In the genomic region with DNA sequence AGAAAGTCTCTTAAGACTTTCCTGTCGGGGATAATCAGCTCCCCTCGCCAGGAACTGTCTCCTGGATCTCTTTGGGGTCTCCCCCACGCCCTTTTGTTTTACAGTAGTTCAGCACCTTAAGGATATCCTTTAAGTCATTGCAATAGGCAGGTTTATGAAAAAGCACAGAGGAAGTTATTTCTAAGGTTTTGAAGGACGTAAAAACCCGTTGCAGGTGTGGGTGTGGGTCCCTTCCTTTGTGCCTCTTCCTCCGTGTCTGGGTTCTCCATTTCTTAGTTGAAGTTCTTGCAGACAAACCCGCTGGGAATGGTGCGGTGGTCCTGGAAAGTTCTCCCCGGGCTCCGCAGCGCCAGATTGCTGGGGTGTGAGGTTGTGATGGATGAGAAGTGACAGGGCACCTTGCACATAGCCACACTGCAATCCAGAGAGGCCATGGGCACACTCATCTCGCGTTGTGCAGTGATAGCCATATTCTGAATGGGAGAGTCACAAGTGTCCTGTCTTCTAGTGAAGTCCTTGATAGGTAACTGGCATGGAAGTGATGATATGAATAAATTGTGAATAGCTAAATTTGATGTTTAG, we compare ENCODE assay signal across 7 cellular contexts.
DNase-seq lines count a peak whose midpoint lies in the region; ATAC-seq, FAIRE-seq and TF ChIP-seq lines count a peak whose summit lies in the region.

No MANE protein-coding gene starts in this region.

- peak overlapping the region; percentile 26 for H3K27ac ChIP-seq in OCI-LY7 (ENCODE audit: low read depth, low read length, poor library complexity, severe bottlenecking)
- H3K27ac ChIP-seq in ectodermal cell (ENCODE audit: insufficient read depth, low read depth, low read length, poor library complexity, severe bottlenecking), result no peak overlapping the region

- H3K79me2 ChIP-seq in OCI-LY7 (ENCODE audit: insufficient read depth, low read depth, low read length), result peaks cover 49% of the 10 kb centered on the region

- H3K9me3 ChIP-seq in OCI-LY7 (ENCODE audit: low read length), result no peaks in the 10 kb centered on the region
- H3K9me3 ChIP-seq in ectodermal cell (ENCODE audit: control insufficient read depth, low read length), result no peaks in the 10 kb centered on the region

- peak overlapping the region; percentile 10; the same call in 1 of the 2 replicates for H2AFZ ChIP-seq in OCI-LY7 (ENCODE audit: low read length)

- peak overlapping the region; percentile 85 for H3K4me3 Mint-ChIP-seq in natural killer cell treated with Interleukin-12 subunit alpha and Interleukin-12 subunit beta and Interleukin-15 and Interleukin-18, amount 100 ng/mL, for 72 hours

- POLR2A ChIA-PET in OCI-LY7 (lab: Charles Lee), result interaction anchor here (0.5 to 2.1 kb wide), 5 partner anchors 9 to 154 kb away, joined by 3 to 9 read pairs (median 4); no protein-coding TSS in a partner anchor

- FAIRE-seq in D721Med (lab: Jason Lieb, UNC), result no peak

- H3K27ac Mint-ChIP-seq in natural killer cell treated with Interleukin-12 subunit alpha and Interleukin-12 subunit beta and Interleukin-15 and Interleukin-18, amount 100 ng/mL, for 72 hours, result peak overlapping the region; percentile 36 to 42

- no TSS peak for BruUV-seq in OCI-LY7 (replicated peaks; lab: Mats Ljungman, UMichigan)

- peak overlapping the region; percentile 77 for H3K4me3 ChIP-seq in OCI-LY7 (ENCODE audit: low read depth, low read length, poor library complexity, severe bottlenecking)
- peak overlapping the region; percentile 78 for H3K4me3 ChIP-seq in ectodermal cell (ENCODE audit: insufficient read depth, low read depth, low read length)

- no peak for TF ChIP-seq CTCF in GM13977 (IDR thresholded peaks at IDR 0.05; ENCODE audit: extremely low read depth, insufficient read depth, missing control alignments)
- TF ChIP-seq CTCF in OCI-LY7 (conservative IDR thresholded peaks at IDR 0.05; ENCODE audit: low read length), result no peak
- TF ChIP-seq CTCF in D721Med (IDR thresholded peaks at IDR 0.05; ENCODE audit: insufficient read depth, missing control alignments), result no peak

- CTCF ChIA-PET in OCI-LY7 (lab: Charles Lee; ENCODE audit: unreplicated experiment), result no interaction called here

- no peaks in the 10 kb centered on the region for H3K36me3 Mint-ChIP-seq in natural killer cell treated with Interleukin-12 subunit alpha and Interleukin-12 subunit beta and Interleukin-15 and Interleukin-18, amount 100 ng/mL, for 72 hours

- no peaks in the 10 kb centered on the region for H3K9me2 ChIP-seq in OCI-LY7 (ENCODE audit: insufficient read depth, low read length)

- H4K20me1 ChIP-seq in OCI-LY7 (ENCODE audit: insufficient read depth, low read length), result peaks cover 22% of the 10 kb centered on the region; the same call in 1 of the 2 replicates

- peaks cover 9% of the 10 kb centered on the region for H3K27me3 ChIP-seq in ectodermal cell (ENCODE audit: control insufficient read depth, insufficient read depth, low read length, poor library complexity, severe bottlenecking)

- H3K36me3 ChIP-seq in OCI-LY7 (ENCODE audit: insufficient read depth, low read length) (peaks cover 6% of the 10 kb centered on the region), ectodermal cell (ENCODE audit: control insufficient read depth, insufficient read depth, low read length) (no peaks in the 10 kb centered on the region)

- in situ Hi-C loops in GM13977 (cut with MboI; ENCODE audit: low pct_unique_long_range_greater_than_20kb, low sequenced_read_pairs, unreplicated experiment), result no loop called here

- no peaks in the 10 kb centered on the region for H3K27me3 Mint-ChIP-seq in natural killer cell treated with Interleukin-12 subunit alpha and Interleukin-12 subunit beta and Interleukin-15 and Interleukin-18, amount 100 ng/mL, for 72 hours

- H3K4me1 Mint-ChIP-seq in natural killer cell treated with Interleukin-12 subunit alpha and Interleukin-12 subunit beta and Interleukin-15 and Interleukin-18, amount 100 ng/mL, for 72 hours (ENCODE audit: low read depth in 2 of 2), result peaks cover 21 to 24% of the 10 kb centered on the region in 2 donors

- H3K9me3 Mint-ChIP-seq in natural killer cell treated with Interleukin-12 subunit alpha and Interleukin-12 subunit beta and Interleukin-15 and Interleukin-18, amount 100 ng/mL, for 72 hours, result no peaks in the 10 kb centered on the region

- H3K4me1 ChIP-seq in OCI-LY7 (ENCODE audit: insufficient read depth, low read length, poor library complexity, severe bottlenecking), result peaks cover 26% of the 10 kb centered on the region
- peaks cover 9% of the 10 kb centered on the region for H3K4me1 ChIP-seq in ectodermal cell (ENCODE audit: control insufficient read depth, insufficient read depth, low read length)

- peak overlapping the region; percentile 90 for H3K4me2 ChIP-seq in OCI-LY7 (ENCODE audit: low read length)

- intact Hi-C loops in OCI-LY7 (cut with micrococcal nuclease; ENCODE audit: unreplicated experiment), result loop anchor here (2.0 kb wide), 1 partner anchor 57 kb away; no protein-coding TSS in a partner anchor

- WGBS in ectodermal cell, 2 experiments, result 27 to 33% methylated on average over 13 of the region's 13 CpGs

- ATAC-seq in natural killer cell treated with Interleukin-12 subunit alpha and Interleukin-12 subunit beta and Interleukin-15 and Interleukin-18, amount 100 ng/mL, for 72 hours, result no peak

- DNase-seq in GM13977 (ENCODE audit: low spot score) (peak; percentile 41), OCI-LY7 (ENCODE audit: low spot score) (peak; percentile 32), D721Med (ENCODE audit: insufficient read length, low spot score) (no peak), HPDE6-E6E7 (ENCODE audit: extremely low spot score) (no peak), foreskin melanocyte (no peak)
- no peak for DNase-seq in natural killer cell treated with Interleukin-12 subunit alpha and Interleukin-12 subunit beta and Interleukin-15 and Interleukin-18, amount 100 ng/mL, for 72 hours (ENCODE audit: low spot score)

Comparison
In these comparisons a context has a peak if more than half of its experiments do, and no peak if none do; other contexts are left out.
1. DNase-seq: peak in GM13977 (single experiment) and OCI-LY7 (single experiment); none in natural killer cell treated with Interleukin-12 subunit alpha and Interleukin-12 subunit beta and Interleukin-15 and Interleukin-18, amount 100 ng/mL, for 72 hours (single experiment), D721Med (single experiment), HPDE6-E6E7 (single experiment) and foreskin melanocyte (single experiment).